Comparison of ENCODE assay signal across 21 cellular contexts in the genomic region with DNA sequence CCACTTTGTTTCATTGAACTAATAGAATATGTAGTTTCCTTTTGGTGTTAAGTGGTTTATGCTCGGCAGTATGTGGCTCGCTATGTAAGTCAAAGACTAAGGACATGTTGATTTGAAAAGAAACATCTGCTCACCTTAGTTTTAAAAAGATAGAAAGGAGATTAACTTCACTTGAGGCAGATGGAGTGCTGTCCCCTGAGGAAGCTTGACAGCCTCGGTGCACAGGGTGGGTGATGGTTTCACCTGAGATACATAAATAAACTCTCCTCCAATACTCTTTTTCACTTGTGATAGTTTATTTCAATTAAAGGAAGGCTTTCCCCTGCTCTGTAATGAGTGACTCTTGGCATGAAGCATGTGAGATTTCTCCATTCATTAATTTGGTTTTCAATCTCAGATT.
DNase-seq lines count a peak whose midpoint lies in the region; TF ChIP-seq lines count a peak whose summit lies in the region.
"Had no signal": no experiment of that assay in that cellular context is flagged by ENCODE, and none has a peak within 500 bp of the region (broad histone marks: within the 10 kb centered on the region; RNA-seq: fewer than 3 reads in every experiment).

No MANE protein-coding gene starts in this region.

- DNase-seq in NCI-H2171 treated with DMSO at 0.1 percent for 48 hours (lab: John Stamatoyannopoulos, UW): peak; percentile 2
- DNase-seq in NCI-H2171 (lab: John Stamatoyannopoulos, UW): no peak
- peak; percentile 81 for DNase-seq in NCI-H524 treated with DMSO at 0.1 percent for 48 hours (lab: John Stamatoyannopoulos, UW)
- DNase-seq in WERI-Rb-1: peak; percentile 77
- DNase-seq in NCI-H2196 (lab: John Stamatoyannopoulos, UW; ENCODE audit: unreplicated experiment): no peak
- no peak for DNase-seq in coronary artery (ENCODE audit: low spot score)
- DNase-seq in GM03348 (ENCODE audit: low spot score): no peak
- DNase-seq: 8988T; ACHN; AML-193; BE2C; CD4-positive, alpha-beta T cell; CD8-positive, alpha-beta memory T cell; DMS153; DND-41; GM23248; H7; HCEC 1CT had no signal

- no peaks in the 10 kb centered on the region for H3K27me3 ChIP-seq in WERI-Rb-1 (ENCODE audit: insufficient read depth, low read depth, severe bottlenecking)
- H3K27me3 ChIP-seq: BE2C; BLaER1 treated with 17β-estradiol and CSF1 and Interleukin-3, amounts not matched to agents 10 nM and 100 nM had no signal

- H3K27ac ChIP-seq in WERI-Rb-1 (peak overlapping the region; percentile 70), coronary artery (no peak overlapping the region)
- H3K27ac ChIP-seq: A549; BLaER1 treated with 17β-estradiol and CSF1 and Interleukin-3, amounts not matched to agents 10 nM and 100 nM; GM23248 had no signal

- 0 out of 2 replicates have a peak overlapping the region, but pooled peaks have one; percentile 9 for H3K4me3 ChIP-seq in WERI-Rb-1 (ENCODE audit: low read depth, low read length)
- no peak overlapping the region for H3K4me3 ChIP-seq in coronary artery
- H3K4me3 ChIP-seq: A549; BLaER1 treated with 17β-estradiol and CSF1 and Interleukin-3, amounts not matched to agents 10 nM and 100 nM; GM12878; GM23248 had no signal

- H3K36me3 ChIP-seq in WERI-Rb-1: no peaks in the 10 kb centered on the region
- H3K36me3 ChIP-seq: BE2C; BLaER1 treated with 17β-estradiol and CSF1 and Interleukin-3, amounts not matched to agents 10 nM and 100 nM had no signal

- TF ChIP-seq CTCF in WERI-Rb-1 (IDR thresholded peaks at IDR 0.05; ENCODE audit: low read depth, low read length) (no peak), coronary artery (IDR thresholded peaks at IDR 0.05) (no peak)

- peaks cover 29% of the 10 kb centered on the region for H3K9me3 ChIP-seq in WERI-Rb-1 (ENCODE audit: severe bottlenecking)
- H3K9me3 ChIP-seq: BE2C had no signal

Comparison
In these comparisons a context has a peak if more than half of its experiments do, and no peak if none do; other contexts are left out.
1. DNase-seq: peak in NCI-H2171 treated with DMSO at 0.1 percent for 48 hours (single experiment), NCI-H524 treated with DMSO at 0.1 percent for 48 hours (single experiment) and WERI-Rb-1 (single experiment); none in NCI-H2171 (single experiment), NCI-H2196 (single experiment), coronary artery (single experiment) and GM03348 (single experiment).